In genomic region chr20:37218431-37218830, GRCh38 we compare ENCODE assay signal across 1 cellular context.
TF ChIP-seq lines count a peak whose summit lies in the region.

No MANE protein-coding gene starts in this region.

TF ChIP-seq in WTC11, 78 proteins besides CTCF, POLR2A, EP300 and RAD21 (continued from another document):
- no peak for TF ChIP-seq AFF4 (CRISPR knock-in tag; IDR thresholded peaks at IDR 0.05; ENCODE audit: borderline replicate concordance)
- TF ChIP-seq SMAD4 (CRISPR knock-in tag; IDR thresholded peaks at IDR 0.05) = no peak
- TF ChIP-seq PRDM15 (CRISPR knock-in tag; IDR thresholded peaks at IDR 0.05) = no peak
- no peak for TF ChIP-seq ZNF396 (CRISPR knock-in tag; IDR thresholded peaks at IDR 0.05; ENCODE audit: borderline replicate concordance)
- TF ChIP-seq SMAD3 (CRISPR knock-in tag; IDR thresholded peaks at IDR 0.05; ENCODE audit: borderline replicate concordance) = no peak
- TF ChIP-seq ZNF138 (CRISPR knock-in tag; conservative IDR thresholded peaks at IDR 0.05) = no peak
TF ChIP-seq in WTC11: peak in this region for 0.
